Comparison of ENCODE assay signal across 2 cellular contexts in genomic region chr2:74690571-74690970, GRCh38.
TF ChIP-seq lines count a peak whose summit lies in the region.

No MANE protein-coding gene starts in this region.

TF ChIP-seq in IMR-90, 13 proteins besides CTCF, POLR2A, EP300 and RAD21:
- TF ChIP-seq, protein P1, sequence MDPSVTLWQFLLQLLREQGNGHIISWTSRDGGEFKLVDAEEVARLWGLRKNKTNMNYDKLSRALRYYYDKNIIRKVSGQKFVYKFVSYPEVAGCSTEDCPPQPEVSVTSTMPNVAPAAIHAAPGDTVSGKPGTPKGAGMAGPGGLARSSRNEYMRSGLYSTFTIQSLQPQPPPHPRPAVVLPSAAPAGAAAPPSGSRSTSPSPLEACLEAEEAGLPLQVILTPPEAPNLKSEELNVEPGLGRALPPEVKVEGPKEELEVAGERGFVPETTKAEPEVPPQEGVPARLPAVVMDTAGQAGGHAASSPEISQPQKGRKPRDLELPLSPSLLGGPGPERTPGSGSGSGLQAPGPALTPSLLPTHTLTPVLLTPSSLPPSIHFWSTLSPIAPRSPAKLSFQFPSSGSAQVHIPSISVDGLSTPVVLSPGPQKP (IDR thresholded peaks at IDR 0.05; ENCODE audit: borderline replicate concordance, low read depth, low read length), result no peak
- TF ChIP-seq SMC3 (IDR thresholded peaks at IDR 0.05; ENCODE audit: low read depth, low read length), result peak; percentile 94

TF ChIP-seq in HepG2, 621 proteins besides CTCF, POLR2A, EP300 and RAD21 (continues in another document):
- TF ChIP-seq ZNF512B (CRISPR knock-in tag; IDR thresholded peaks at IDR 0.05; ENCODE audit: borderline replicate concordance) (no peak), PPARG (CRISPR knock-in tag; conservative IDR thresholded peaks at IDR 0.05) (0 out of 2 replicates have a peak, but pooled peaks have one; percentile 39), ERF (CRISPR knock-in tag; IDR thresholded peaks at IDR 0.05) (0 out of 2 replicates have a peak, but pooled peaks have one; percentile 41), BHLHE40 (IDR thresholded peaks at IDR 0.05; ENCODE audit: low read length) (peak; percentile 15; the same call in 1 of the 2 replicates), ZNF446 (CRISPR knock-in tag; IDR thresholded peaks at IDR 0.05) (no peak), ZNF772 (CRISPR knock-in tag; IDR thresholded peaks at IDR 0.05) (no peak), ZFP1 (CRISPR knock-in tag; IDR thresholded peaks at IDR 0.05) (0 out of 2 replicates have a peak, but pooled peaks have one; percentile 18), ZNF577 (CRISPR knock-in tag; IDR thresholded peaks at IDR 0.05; ENCODE audit: borderline replicate concordance, low read depth) (no peak), TRIM22 (IDR thresholded peaks at IDR 0.05) (no peak), TEF (CRISPR knock-in tag; IDR thresholded peaks at IDR 0.05) (no peak), FOXA1 (IDR thresholded peaks at IDR 0.05) (no peak), FOXA1 (CRISPR knock-in tag; IDR thresholded peaks at IDR 0.05) (no peak), ZNF800 (CRISPR knock-in tag; IDR thresholded peaks at IDR 0.05) (0 out of 2 replicates have a peak, but pooled peaks have one; percentile 35), CHD2 (IDR thresholded peaks at IDR 0.05; ENCODE audit: low read depth, low read length) (no peak), MIXL1 (CRISPR knock-in tag; IDR thresholded peaks at IDR 0.05) (peak; percentile 48; the same call in 1 of the 2 replicates), SMC3 (IDR thresholded peaks at IDR 0.05; ENCODE audit: low read length) (peak; percentile 94), THAP11 (CRISPR knock-in tag; IDR thresholded peaks at IDR 0.05) (0 out of 2 replicates have a peak, but pooled peaks have one; percentile 23), ZKSCAN5 (CRISPR knock-in tag; IDR thresholded peaks at IDR 0.05) (no peak), ISL2 (CRISPR knock-in tag; IDR thresholded peaks at IDR 0.05) (0 out of 2 replicates have a peak, but pooled peaks have one; percentile 29), ZNF343 (CRISPR knock-in tag; IDR thresholded peaks at IDR 0.05) (no peak), ZNF33A (CRISPR knock-in tag; IDR thresholded peaks at IDR 0.05; ENCODE audit: borderline replicate concordance) (no peak), PAXIP1 (CRISPR knock-in tag; conservative IDR thresholded peaks at IDR 0.05) (0 out of 2 replicates have a peak, but pooled peaks have one; percentile 12), RBM39 (IDR thresholded peaks at IDR 0.05; ENCODE audit: low read depth, low read length, poor library complexity, severe bottlenecking) (no peak), HOXA5 (CRISPR knock-in tag; IDR thresholded peaks at IDR 0.05) (0 out of 2 replicates have a peak, but pooled peaks have one; percentile 54), ELF3 (CRISPR knock-in tag; IDR thresholded peaks at IDR 0.05) (0 out of 2 replicates have a peak, but pooled peaks have one; percentile 21), ZNF264 (CRISPR knock-in tag; IDR thresholded peaks at IDR 0.05) (0 out of 2 replicates have a peak, but pooled peaks have one; percentile 27), RFX3 (CRISPR knock-in tag; IDR thresholded peaks at IDR 0.05) (no peak), TFAP4 (IDR thresholded peaks at IDR 0.05; ENCODE audit: borderline replicate concordance, low read depth) (no peak), STAG1 (CRISPR knock-in tag; IDR thresholded peaks at IDR 0.05) (peak; percentile 99), ZNF484 (CRISPR knock-in tag; IDR thresholded peaks at IDR 0.05; ENCODE audit: borderline replicate concordance, low read depth) (no peak), RNF219 (CRISPR knock-in tag; IDR thresholded peaks at IDR 0.05) (0 out of 2 replicates have a peak, but pooled peaks have one; percentile 41), HNF4G (IDR thresholded peaks at IDR 0.05; ENCODE audit: borderline replicate concordance, low read depth, low read length) (no peak), HNF4G (CRISPR knock-in tag; IDR thresholded peaks at IDR 0.05; ENCODE audit: borderline replicate concordance, low read depth) (no peak), CCAR2 (optimal IDR thresholded peaks at IDR 0.05; ENCODE audit: low read depth, low read length) (no peak)
- TF ChIP-seq, protein P2, sequence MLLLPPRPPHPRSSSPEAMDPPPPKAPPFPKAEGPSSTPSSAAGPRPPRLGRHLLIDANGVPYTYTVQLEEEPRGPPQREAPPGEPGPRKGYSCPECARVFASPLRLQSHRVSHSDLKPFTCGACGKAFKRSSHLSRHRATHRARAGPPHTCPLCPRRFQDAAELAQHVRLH (CRISPR knock-in tag; IDR thresholded peaks at IDR 0.05; ENCODE audit: borderline replicate concordance, low read depth), result no peak
- TF ChIP-seq, protein P3, sequence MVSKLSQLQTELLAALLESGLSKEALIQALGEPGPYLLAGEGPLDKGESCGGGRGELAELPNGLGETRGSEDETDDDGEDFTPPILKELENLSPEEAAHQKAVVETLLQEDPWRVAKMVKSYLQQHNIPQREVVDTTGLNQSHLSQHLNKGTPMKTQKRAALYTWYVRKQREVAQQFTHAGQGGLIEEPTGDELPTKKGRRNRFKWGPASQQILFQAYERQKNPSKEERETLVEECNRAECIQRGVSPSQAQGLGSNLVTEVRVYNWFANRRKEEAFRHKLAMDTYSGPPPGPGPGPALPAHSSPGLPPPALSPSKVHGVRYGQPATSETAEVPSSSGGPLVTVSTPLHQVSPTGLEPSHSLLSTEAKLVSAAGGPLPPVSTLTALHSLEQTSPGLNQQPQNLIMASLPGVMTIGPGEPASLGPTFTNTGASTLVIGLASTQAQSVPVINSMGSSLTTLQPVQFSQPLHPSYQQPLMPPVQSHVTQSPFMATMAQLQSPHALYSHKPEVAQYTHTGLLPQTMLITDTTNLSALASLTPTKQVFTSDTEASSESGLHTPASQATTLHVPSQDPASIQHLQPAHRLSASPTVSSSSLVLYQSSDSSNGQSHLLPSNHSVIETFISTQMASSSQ (IDR thresholded peaks at IDR 0.05; ENCODE audit: low read depth), result no peak
- TF ChIP-seq, protein P3 (CRISPR knock-in tag; IDR thresholded peaks at IDR 0.05; ENCODE audit: borderline replicate concordance), result no peak
